Comparison of ENCODE assay signal across 1 cellular context in genomic region chr1:224650329-224650728, GRCh38.
TF ChIP-seq lines count a peak whose summit lies in the region.

No MANE protein-coding gene starts in this region.

TF ChIP-seq in GM23338, 12 proteins besides CTCF, POLR2A, EP300 and RAD21 (continued from another document):
- TF ChIP-seq REST (IDR thresholded peaks at IDR 0.05; ENCODE audit: unreplicated experiment): no peak
- no peak for TF ChIP-seq CREB1 (CRISPR knock-in tag; IDR thresholded peaks at IDR 0.05; ENCODE audit: low read depth)
- no peak for TF ChIP-seq NANOG (IDR thresholded peaks at IDR 0.05; ENCODE audit: borderline replicate concordance)
- TF ChIP-seq EZH2 (IDR thresholded peaks at IDR 0.05; ENCODE audit: low read depth, unreplicated experiment): no peak
- TF ChIP-seq ZNF114 (CRISPR knock-in tag; IDR thresholded peaks at IDR 0.05): no peak
- no peak for TF ChIP-seq JUNB (IDR thresholded peaks at IDR 0.05; ENCODE audit: unreplicated experiment)
TF ChIP-seq in GM23338: peak in this region for 0.
